In genomic region chr15:74816624-74817369, GRCh38 we compare ENCODE assay signal across 1 cellular context.
TF ChIP-seq lines count a peak whose summit lies in the region.

No MANE protein-coding gene starts in this region.

TF ChIP-seq in SK-N-SH, 30 proteins besides CTCF, POLR2A, EP300 and RAD21 (continued from another document):
- TF ChIP-seq REST (IDR thresholded peaks at IDR 0.05; ENCODE audit: low read depth, low read length) (no peak), PBX3 (IDR thresholded peaks at IDR 0.05) (no peak), USF1 (IDR thresholded peaks at IDR 0.05; ENCODE audit: borderline replicate concordance, low read depth) (no peak), CHD2 (IDR thresholded peaks at IDR 0.05; ENCODE audit: low read length, partially characterized antibody) (no peak), POLR2AphosphoS5 (IDR thresholded peaks at IDR 0.05; ENCODE audit: low read depth, low read length) (no peak)
